In genomic region chr9:113719919-113720318, GRCh38 we compare ENCODE assay signal across 1 cellular context.
TF ChIP-seq lines count a peak whose summit lies in the region.

No MANE protein-coding gene starts in this region.

TF ChIP-seq in HCT116, 20 proteins besides CTCF, POLR2A, EP300 and RAD21 (continued from another document):
- TF ChIP-seq, protein P1, sequence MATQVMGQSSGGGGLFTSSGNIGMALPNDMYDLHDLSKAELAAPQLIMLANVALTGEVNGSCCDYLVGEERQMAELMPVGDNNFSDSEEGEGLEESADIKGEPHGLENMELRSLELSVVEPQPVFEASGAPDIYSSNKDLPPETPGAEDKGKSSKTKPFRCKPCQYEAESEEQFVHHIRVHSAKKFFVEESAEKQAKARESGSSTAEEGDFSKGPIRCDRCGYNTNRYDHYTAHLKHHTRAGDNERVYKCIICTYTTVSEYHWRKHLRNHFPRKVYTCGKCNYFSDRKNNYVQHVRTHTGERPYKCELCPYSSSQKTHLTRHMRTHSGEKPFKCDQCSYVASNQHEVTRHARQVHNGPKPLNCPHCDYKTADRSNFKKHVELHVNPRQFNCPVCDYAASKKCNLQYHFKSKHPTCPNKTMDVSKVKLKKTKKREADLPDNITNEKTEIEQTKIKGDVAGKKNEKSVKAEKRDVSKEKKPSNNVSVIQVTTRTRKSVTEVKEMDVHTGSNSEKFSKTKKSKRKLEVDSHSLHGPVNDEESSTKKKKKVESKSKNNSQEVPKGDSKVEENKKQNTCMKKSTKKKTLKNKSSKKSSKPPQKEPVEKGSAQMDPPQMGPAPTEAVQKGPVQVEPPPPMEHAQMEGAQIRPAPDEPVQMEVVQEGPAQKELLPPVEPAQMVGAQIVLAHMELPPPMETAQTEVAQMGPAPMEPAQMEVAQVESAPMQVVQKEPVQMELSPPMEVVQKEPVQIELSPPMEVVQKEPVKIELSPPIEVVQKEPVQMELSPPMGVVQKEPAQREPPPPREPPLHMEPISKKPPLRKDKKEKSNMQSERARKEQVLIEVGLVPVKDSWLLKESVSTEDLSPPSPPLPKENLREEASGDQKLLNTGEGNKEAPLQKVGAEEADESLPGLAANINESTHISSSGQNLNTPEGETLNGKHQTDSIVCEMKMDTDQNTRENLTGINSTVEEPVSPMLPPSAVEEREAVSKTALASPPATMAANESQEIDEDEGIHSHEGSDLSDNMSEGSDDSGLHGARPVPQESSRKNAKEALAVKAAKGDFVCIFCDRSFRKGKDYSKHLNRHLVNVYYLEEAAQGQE (IDR thresholded peaks at IDR 0.05; ENCODE audit: low read depth) = no peak
- no peak for TF ChIP-seq EZH2 (IDR thresholded peaks at IDR 0.05)
